Comparison of ENCODE assay signal across 23 cellular contexts in genomic region chr17:40528692-40529417, GRCh38. TPM values are rescaled to one million over a fixed set of nuclear protein-coding genes. Genes with fewer than 3 reads are reported as not detected.
A peak's percentile ranks its signal among the peaks of the same experiment; 100 is the strongest.
DNase-seq lines count a peak whose midpoint lies in the region; ATAC-seq and TF ChIP-seq lines count a peak whose summit lies in the region.
"Had no signal": no experiment of that assay in that cellular context is flagged by ENCODE, and none has a peak within 500 bp of the region (broad histone marks: within the 10 kb centered on the region; RNA-seq: fewer than 3 reads in every experiment).

No MANE protein-coding gene starts in this region.

- no TSS peak for BruUV-seq in PC-3 (replicated peaks; lab: Mats Ljungman, UMichigan)

- peak; percentile 77 for DNase-seq in activated CD4-positive, alpha-beta T cell treated with anti-CD3 and anti-CD28 coated beads, Interleukin-2, amount 10 ng/mL, durations not matched to agents 24 days and 14 days
- no peak for DNase-seq in activated CD4-positive, alpha-beta T cell treated with anti-CD3 and anti-CD28 coated beads for 48 hours
- DNase-seq in CD4-positive, alpha-beta memory T cell: peak; percentile 45 to 62 (median 52)
- no peak for DNase-seq in activated T-cell treated with anti-CD3 and anti-CD28 coated beads, Interleukin-2, amount 50 U/mL, for 72 hours
- DNase-seq in naive thymus-derived CD4-positive, alpha-beta T cell: peak in 6 of 9 donors; percentile 47 to 68 (median 58)
- DNase-seq in PC-3 (no peak), DMS153 treated with DMSO at 0.1 percent for 48 hours (lab: John Stamatoyannopoulos, UW; ENCODE audit: unreplicated experiment) (no peak), NCI-H1694 (lab: John Stamatoyannopoulos, UW) (no peak)
- DNase-seq: C1 segment of cervical spinal cord; colonic mucosa; DMS153; foreskin fibroblast; hypothalamus; kidney glomerular epithelial cell; mesenchymal stem cell; NCI-H1436; SK-N-SH; stimulated activated CD4-positive, alpha-beta T cell treated with anti-CD3 and anti-CD28 coated beads, Interleukin-12 subunit alpha, Interleukin-12 subunit beta, amount 100 ng/mL, for 4 hours; tibial artery had no signal

- peak overlapping the region; percentile 99 for H3K27ac Mint-ChIP-seq in activated CD4-positive, alpha-beta T cell treated with anti-CD3 and anti-CD28 coated beads, Interleukin-2, amount 10 ng/mL, durations not matched to agents 24 days and 14 days
- H3K27ac Mint-ChIP-seq in CD4-positive, alpha-beta memory T cell: peak overlapping the region in 6 of 7 donors; percentile 57 to 85 (median 76)
- H3K27ac Mint-ChIP-seq in activated T-cell treated with anti-CD3 and anti-CD28 coated beads, Interleukin-2, amount 50 U/mL, for 72 hours: peak overlapping the region; percentile 70
- H3K27ac Mint-ChIP-seq in naive thymus-derived CD4-positive, alpha-beta T cell: peak overlapping the region in 8 of 9 donors; percentile 11 to 93 (median 82)
- H3K27ac Mint-ChIP-seq: GM23338, neural progenitor cell had no signal

- H3K9me2 ChIP-seq in PC-3 (replicated peaks; ENCODE audit: low read length): no peaks in the 10 kb centered on the region
- H3K9me2 ChIP-seq: SK-N-SH had no signal

- H2AFZ ChIP-seq in PC-3 (ENCODE audit: low read length): no peak overlapping the region
- H2AFZ ChIP-seq: GM23338, neural progenitor cell had no signal

- intact Hi-C loops in activated CD4-positive, alpha-beta T cell treated with anti-CD3 and anti-CD28 coated beads, Interleukin-2, amount 10 ng/mL, durations not matched to agents 24 days and 14 days (cut with micrococcal nuclease): no loop called here
- intact Hi-C loops in CD4-positive, alpha-beta memory T cell (cut with micrococcal nuclease): no loop called here
- intact Hi-C loops in naive thymus-derived CD4-positive, alpha-beta T cell (cut with micrococcal nuclease): no loop called here
- intact Hi-C loops in PC-3 (cut with micrococcal nuclease): no loop called here

- no peak for TF ChIP-seq CTCF in PC-3 (conservative IDR thresholded peaks at IDR 0.05; ENCODE audit: low read depth, low read length)

- POLR2A ChIA-PET in CD4-positive, alpha-beta memory T cell (lab: Charles Lee; ENCODE audit: partially characterized antibody): interaction anchor here (0.7 to 24.9 kb wide), 5 partner anchors 11 to 84 kb away, joined by 3 to 1088 read pairs (median 7); partner anchors contain the start of gene CCR7
- POLR2A ChIA-PET in naive thymus-derived CD4-positive, alpha-beta T cell (lab: Charles Lee): interaction anchor here (0.6 to 45.4 kb wide), 7 partner anchors 9 to 202 kb away, joined by 3 to 1524 read pairs (median 4); partner anchors contain the start of gene CCR7
- POLR2A ChIA-PET in PC-3 (lab: Charles Lee; ENCODE audit: unreplicated experiment): no interaction called here

- H3K79me2 ChIP-seq in PC-3 (ENCODE audit: low read length): peaks cover 3% of the 10 kb centered on the region

- peak overlapping the region; percentile 6 for H3K4me3 Mint-ChIP-seq in activated CD4-positive, alpha-beta T cell treated with anti-CD3 and anti-CD28 coated beads, Interleukin-2, amount 10 ng/mL, durations not matched to agents 24 days and 14 days
- H3K4me3 Mint-ChIP-seq in CD4-positive, alpha-beta memory T cell: peak overlapping the region in 6 of 8 donors; percentile 38 to 67 (median 58)
- peak overlapping the region; percentile 54 to 66 for H3K4me3 Mint-ChIP-seq in activated T-cell treated with anti-CD3 and anti-CD28 coated beads, Interleukin-2, amount 50 U/mL, for 72 hours
- H3K4me3 Mint-ChIP-seq in naive thymus-derived CD4-positive, alpha-beta T cell: peak overlapping the region; percentile 15 to 81 (median 56)
- H3K4me3 Mint-ChIP-seq: GM23338, neural progenitor cell had no signal

- H3F3A ChIP-seq in PC-3 (ENCODE audit: low read length, unreplicated experiment): no peaks in the 10 kb centered on the region

- H3K36me3 Mint-ChIP-seq in activated CD4-positive, alpha-beta T cell treated with anti-CD3 and anti-CD28 coated beads, Interleukin-2, amount 10 ng/mL, durations not matched to agents 24 days and 14 days (ENCODE audit: low read depth): peaks cover 48% of the 10 kb centered on the region
- peaks cover 6 to 16% of the 10 kb centered on the region in 2 donors for H3K36me3 Mint-ChIP-seq in CD4-positive, alpha-beta memory T cell
- H3K36me3 Mint-ChIP-seq in activated T-cell treated with anti-CD3 and anti-CD28 coated beads, Interleukin-2, amount 50 U/mL, for 72 hours (ENCODE audit: insufficient read depth in 2 of 2): peaks cover 17 to 30% of the 10 kb centered on the region in 2 donors
- peaks cover 7 to 48% (median 13%) of the 10 kb centered on the region in 5 donors for H3K36me3 Mint-ChIP-seq in naive thymus-derived CD4-positive, alpha-beta T cell
- H3K36me3 Mint-ChIP-seq: neural progenitor cell had no signal

- no peak overlapping the region for H3K4me2 ChIP-seq in PC-3 (ENCODE audit: low read length)
- H3K4me2 ChIP-seq: GM23338, neural progenitor cell, SK-N-SH had no signal

- peaks cover 2% of the 10 kb centered on the region for H3K27me3 Mint-ChIP-seq in activated CD4-positive, alpha-beta T cell treated with anti-CD3 and anti-CD28 coated beads, Interleukin-2, amount 10 ng/mL, durations not matched to agents 24 days and 14 days
- peaks cover 0 to 2% of the 10 kb centered on the region in 2 donors for H3K27me3 Mint-ChIP-seq in CD4-positive, alpha-beta memory T cell
- H3K27me3 Mint-ChIP-seq in activated T-cell treated with anti-CD3 and anti-CD28 coated beads, Interleukin-2, amount 50 U/mL, for 72 hours (ENCODE audit: low read depth): no peaks in the 10 kb centered on the region
- peaks cover 0 to 3% (median 0%) of the 10 kb centered on the region in 5 donors for H3K27me3 Mint-ChIP-seq in naive thymus-derived CD4-positive, alpha-beta T cell

- H3K4me1 Mint-ChIP-seq in activated CD4-positive, alpha-beta T cell treated with anti-CD3 and anti-CD28 coated beads, Interleukin-2, amount 10 ng/mL, durations not matched to agents 24 days and 14 days: peaks cover 61% of the 10 kb centered on the region
- peaks cover 46 to 59% (median 48%) of the 10 kb centered on the region in 4 donors for H3K4me1 Mint-ChIP-seq in CD4-positive, alpha-beta memory T cell
- peaks cover 56% of the 10 kb centered on the region for H3K4me1 Mint-ChIP-seq in activated T-cell treated with anti-CD3 and anti-CD28 coated beads, Interleukin-2, amount 50 U/mL, for 72 hours (ENCODE audit: low read depth)
- H3K4me1 Mint-ChIP-seq in naive thymus-derived CD4-positive, alpha-beta T cell: peaks cover 36 to 86% (median 53%) of the 10 kb centered on the region in 7 donors

- no peak overlapping the region for H3K9ac ChIP-seq in PC-3 (ENCODE audit: low read length)
- H3K9ac ChIP-seq: neural progenitor cell, SK-N-SH had no signal

- H3K4me3 ChIP-seq in CD4-positive, alpha-beta memory T cell (ENCODE audit: low read length in 2 of 2): no peak overlapping the region
- H3K4me3 ChIP-seq in naive thymus-derived CD4-positive, alpha-beta T cell (ENCODE audit: low read length): no peak overlapping the region
- H3K4me3 ChIP-seq in PC-3 (ENCODE audit: low read length): no peak overlapping the region
- H3K4me3 ChIP-seq: colonic mucosa, GM23338, neural progenitor cell, tibial artery had no signal

- peaks cover 7% of the 10 kb centered on the region for H3K9me3 Mint-ChIP-seq in activated CD4-positive, alpha-beta T cell treated with anti-CD3 and anti-CD28 coated beads, Interleukin-2, amount 10 ng/mL, durations not matched to agents 24 days and 14 days
- H3K9me3 Mint-ChIP-seq in CD4-positive, alpha-beta memory T cell: peaks cover 0 to 30% (median 20%) of the 10 kb centered on the region in 8 donors
- H3K9me3 Mint-ChIP-seq in activated T-cell treated with anti-CD3 and anti-CD28 coated beads, Interleukin-2, amount 50 U/mL, for 72 hours: peaks cover 8 to 9% of the 10 kb centered on the region in 2 donors
- H3K9me3 Mint-ChIP-seq in naive thymus-derived CD4-positive, alpha-beta T cell: peaks cover 5 to 33% (median 18%) of the 10 kb centered on the region in 11 donors

- peaks cover 0 to 6% of the 10 kb centered on the region in 2 donors for H3K9me3 ChIP-seq in CD4-positive, alpha-beta memory T cell (ENCODE audit: control insufficient read depth in 1 of 2, low read length in 2 of 2)
- H3K9me3 ChIP-seq in naive thymus-derived CD4-positive, alpha-beta T cell (ENCODE audit: control insufficient read depth in 2 of 3, low read length in 3 of 3): peaks cover 0 to 4% (median 0%) of the 10 kb centered on the region in 3 experiments
- H3K9me3 ChIP-seq in PC-3 (ENCODE audit: low read length): no peaks in the 10 kb centered on the region
- H3K9me3 ChIP-seq: colonic mucosa, tibial artery had no signal

- H3K36me3 ChIP-seq in CD4-positive, alpha-beta memory T cell (ENCODE audit: insufficient read depth, low read length): no peaks in the 10 kb centered on the region
- H3K36me3 ChIP-seq in naive thymus-derived CD4-positive, alpha-beta T cell (ENCODE audit: control insufficient read depth in 2 of 3, insufficient read depth in 3 of 3, low read length in 3 of 3): no peaks in the 10 kb centered on the region
- H3K36me3 ChIP-seq in PC-3 (ENCODE audit: low read depth, low read length): no peaks in the 10 kb centered on the region
- H3K36me3 ChIP-seq: colonic mucosa, neural progenitor cell, tibial artery had no signal

- H4K20me1 ChIP-seq in PC-3 (ENCODE audit: low read length): no peaks in the 10 kb centered on the region

- no peak overlapping the region for H3K27ac ChIP-seq in CD4-positive, alpha-beta memory T cell (ENCODE audit: low read depth, low read length)
- no peak overlapping the region for H3K27ac ChIP-seq in naive thymus-derived CD4-positive, alpha-beta T cell (ENCODE audit: low read depth, low read length)
- no peak overlapping the region for H3K27ac ChIP-seq in PC-3 (ENCODE audit: low read length)
- H3K27ac ChIP-seq: colonic mucosa, neural progenitor cell, tibial artery had no signal

- CTCF ChIA-PET in CD4-positive, alpha-beta memory T cell (lab: Charles Lee; ENCODE audit: partially characterized antibody): interaction anchor here (1.0 to 19.9 kb wide), 5 partner anchors 27 to 87 kb away, joined by 3 to 512 read pairs (median 8); partner anchors contain the start of gene CCR7
- CTCF ChIA-PET in naive thymus-derived CD4-positive, alpha-beta T cell (lab: Charles Lee): interaction anchor here (0.5 to 2.3 kb wide), 3 partner anchors 53 to 199 kb away, joined by 3 to 8 read pairs (median 4); no protein-coding TSS in a partner anchor
- CTCF ChIA-PET in PC-3 (lab: Charles Lee): no interaction called here

- no peaks in the 10 kb centered on the region for H3K27me3 ChIP-seq in CD4-positive, alpha-beta memory T cell (ENCODE audit: insufficient read depth, low read length)
- H3K27me3 ChIP-seq in naive thymus-derived CD4-positive, alpha-beta T cell (ENCODE audit: control insufficient read depth in 2 of 2, insufficient read depth in 2 of 2, low read length in 2 of 2): no peaks in the 10 kb centered on the region
- no peaks in the 10 kb centered on the region for H3K27me3 ChIP-seq in PC-3 (ENCODE audit: low read length)
- H3K27me3 ChIP-seq: colonic mucosa, neural progenitor cell, tibial artery had no signal

- H3K4me1 ChIP-seq in CD4-positive, alpha-beta memory T cell (ENCODE audit: insufficient read depth, low read length): peaks cover 62% of the 10 kb centered on the region
- peaks cover 50 to 60% of the 10 kb centered on the region in 2 donors for H3K4me1 ChIP-seq in naive thymus-derived CD4-positive, alpha-beta T cell (ENCODE audit: control insufficient read depth in 2 of 2, insufficient read depth in 2 of 2, low read length in 2 of 2)
- peaks cover 31% of the 10 kb centered on the region for H3K4me1 ChIP-seq in PC-3 (ENCODE audit: insufficient read depth, low read length)
- H3K4me1 ChIP-seq: neural progenitor cell had no signal

- ATAC-seq in activated T-cell treated with anti-CD3 and anti-CD28 coated beads, Interleukin-2, amount 50 U/mL, for 72 hours (replicated peaks in 1 of 2): no peak
- ATAC-seq in naive thymus-derived CD4-positive, alpha-beta T cell: peak; percentile 19
- ATAC-seq in PC-3: no peak
- ATAC-seq: GM23338 had no signal

RNA-seq across cellular contexts. Expression of gene TNS4, which starts 27.4 kb away (rescaled TPM):
- 13.1 and 16.8 TPM in 2 replicates for total RNA-seq in activated CD4-positive, alpha-beta T cell treated with anti-CD3 and anti-CD28 coated beads, Interleukin-2, amount 10 ng/mL, durations not matched to agents 24 days and 14 days
- 1 to 10 TPM in 1 of 2 experiments, under 1 TPM in 1; 0.25 to 1.8 TPM for total RNA-seq in CD4-positive, alpha-beta memory T cell
- under 1 TPM; 0.18 to 0.33 TPM for polyA plus RNA-seq in CD4-positive, alpha-beta memory T cell
- total RNA-seq in activated T-cell treated with anti-CD3 and anti-CD28 coated beads, Interleukin-2, amount 50 U/mL, for 72 hours: 10 to 100 TPM in 1 of 2 donors, 1 to 10 TPM in 1; 9.9 to 10.6 TPM
- 10 to 100 TPM in 1 of 5 experiments, 1 to 10 TPM in 2, not detected in 2; 1.2 to 10.3 (median 1.3) TPM for total RNA-seq in naive thymus-derived CD4-positive, alpha-beta T cell
- polyA plus RNA-seq in naive thymus-derived CD4-positive, alpha-beta T cell: not detected
- 127 and 128 TPM in 2 replicates for total RNA-seq in PC-3 (2014; rRNA removed)
- total RNA-seq: pulmonary artery endothelial cell had no signal
- polyA plus RNA-seq: SK-N-SH had no signal

RNA-seq across cellular contexts. Expression of gene CCR7, which starts 36.4 kb away (rescaled TPM):
- 217 and 220 TPM in 2 replicates for total RNA-seq in activated CD4-positive, alpha-beta T cell treated with anti-CD3 and anti-CD28 coated beads, Interleukin-2, amount 10 ng/mL, durations not matched to agents 24 days and 14 days
- 100 to 1,000 TPM; 268 to 269 TPM for total RNA-seq in CD4-positive, alpha-beta memory T cell
- 100 to 1,000 TPM; 436 to 502 TPM for polyA plus RNA-seq in CD4-positive, alpha-beta memory T cell
- 100 to 1,000 TPM; 311 to 371 TPM for total RNA-seq in activated T-cell treated with anti-CD3 and anti-CD28 coated beads, Interleukin-2, amount 50 U/mL, for 72 hours
- total RNA-seq in naive thymus-derived CD4-positive, alpha-beta T cell: 100 to 1,000 TPM; 153 to 675 (median 262) TPM
- polyA plus RNA-seq in naive thymus-derived CD4-positive, alpha-beta T cell: 1,000 to 10,000 TPM; 1,350 to 2,301 TPM
- total RNA-seq in PC-3 (2014; rRNA removed): 0.12 TPM in 1 of 2 replicates, not detected in the other
- total RNA-seq: A172, pulmonary artery endothelial cell had no signal
- polyA plus RNA-seq: SK-N-SH had no signal

Comparison
In these comparisons a context has a peak if more than half of its experiments do, and no peak if none do; other contexts are left out.
1. DNase-seq: peak in activated CD4-positive, alpha-beta T cell treated with anti-CD3 and anti-CD28 coated beads, Interleukin-2, amount 10 ng/mL, durations not matched to agents 24 days and 14 days (single experiment), CD4-positive, alpha-beta memory T cell (5 of 5) and naive thymus-derived CD4-positive, alpha-beta T cell (6 of 9); none in activated CD4-positive, alpha-beta T cell treated with anti-CD3 and anti-CD28 coated beads for 48 hours (single experiment), activated T-cell treated with anti-CD3 and anti-CD28 coated beads, Interleukin-2, amount 50 U/mL, for 72 hours (0 of 2), PC-3 (single experiment), DMS153 treated with DMSO at 0.1 percent for 48 hours (single experiment) and NCI-H1694 (single experiment).
2. H3K4me3 Mint-ChIP-seq: peak in every context shown above with its lines; median percentile 60 in activated T-cell treated with anti-CD3 and anti-CD28 coated beads, Interleukin-2, amount 50 U/mL, for 72 hours; 58 in CD4-positive, alpha-beta memory T cell; 56 in naive thymus-derived CD4-positive, alpha-beta T cell; 6 in activated CD4-positive, alpha-beta T cell treated with anti-CD3 and anti-CD28 coated beads, Interleukin-2, amount 10 ng/mL, durations not matched to agents 24 days and 14 days.
3. RNA of gene CCR7, which starts 36.4 kb away (total RNA-seq): 311 to 371 TPM in activated T-cell treated with anti-CD3 and anti-CD28 coated beads, Interleukin-2, amount 50 U/mL, for 72 hours, 268 to 269 TPM in CD4-positive, alpha-beta memory T cell, 153 to 675 TPM in naive thymus-derived CD4-positive, alpha-beta T cell and 217 to 220 TPM in activated CD4-positive, alpha-beta T cell treated with anti-CD3 and anti-CD28 coated beads, Interleukin-2, amount 10 ng/mL, durations not matched to agents 24 days and 14 days; 0.12 TPM in PC-3; every median in the first group is over 100 times any median in the second.
4. Peak in every context shown above with its lines, with median percentiles within 50 percentile points of each other: H3K27ac Mint-ChIP-seq.